In the genomic region with DNA sequence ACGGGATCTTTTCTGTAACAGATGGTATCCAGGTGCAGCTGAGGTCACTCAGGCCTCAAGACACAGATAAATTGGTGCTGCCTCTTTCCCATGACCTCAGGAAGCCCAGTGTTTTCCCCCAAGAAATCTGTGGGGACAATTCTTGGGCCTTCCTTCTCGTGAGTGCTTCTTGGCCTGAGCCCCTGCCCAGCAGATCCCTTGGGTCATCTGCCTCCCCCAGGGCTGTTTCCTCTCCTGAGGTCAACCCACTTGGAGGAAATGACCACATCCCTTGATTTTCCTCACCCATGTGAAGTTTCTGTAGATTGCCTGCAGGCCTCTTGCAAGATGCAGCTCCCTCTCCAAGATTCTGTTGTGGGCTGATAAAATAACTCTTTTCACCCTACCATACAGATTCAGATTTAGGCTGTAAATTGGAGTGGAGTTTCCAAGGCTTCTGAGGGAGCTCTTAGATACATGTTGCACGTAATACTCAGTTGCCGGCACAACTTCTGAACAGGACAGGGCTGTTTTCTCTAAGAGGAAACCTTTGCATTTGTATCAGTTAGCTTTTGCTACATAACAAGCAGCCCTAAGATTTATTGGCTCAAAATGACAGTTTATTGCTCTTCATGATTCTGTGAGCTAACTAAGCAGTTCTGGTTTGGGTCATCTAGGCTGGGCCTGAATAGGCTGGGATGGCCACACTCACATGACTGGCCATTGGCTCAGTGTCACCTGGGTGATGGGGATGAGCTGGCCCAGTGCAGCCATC, we compare ENCODE assay signal across 14 cellular contexts. TPM values are rescaled to one million over a fixed set of nuclear protein-coding genes. Genes with fewer than 3 reads are reported as not detected.
DNase-seq lines count a peak whose midpoint lies in the region; ATAC-seq and TF ChIP-seq lines count a peak whose summit lies in the region.
"Had no signal": no experiment of that assay in that cellular context is flagged by ENCODE, and none has a peak within 500 bp of the region (broad histone marks: within the 10 kb centered on the region; RNA-seq: fewer than 3 reads in every experiment).

No MANE protein-coding gene starts in this region.

- H3K27ac Mint-ChIP-seq in activated naive CD4-positive, alpha-beta T cell treated with anti-CD3 and anti-CD28 coated beads, Interleukin-2, amount 10 ng/mL, durations not matched to agents 7 days and 5 days = peak overlapping the region; percentile 72
- H3K27ac Mint-ChIP-seq in activated naive CD4-positive, alpha-beta T cell treated with anti-CD3 and anti-CD28 coated beads, Interleukin-2, amount 50 U/mL, for 72 hours = peak overlapping the region in 1 of 2 donors; percentile 68
- peak overlapping the region; percentile 91 for H3K27ac Mint-ChIP-seq in activated naive CD8-positive, alpha-beta T cell
- H3K27ac Mint-ChIP-seq in stimulated activated naive CD8-positive, alpha-beta T cell treated with anti-CD3 and anti-CD28 coated beads, Interleukin-15, amount 100 ng/mL, for 72 hours = peak overlapping the region; percentile 60 to 90

- no peaks in the 10 kb centered on the region for H3K27me3 Mint-ChIP-seq in activated naive CD4-positive, alpha-beta T cell treated with anti-CD3 and anti-CD28 coated beads, Interleukin-2, amount 10 ng/mL, durations not matched to agents 7 days and 5 days
- no peaks in the 10 kb centered on the region for H3K27me3 Mint-ChIP-seq in activated naive CD8-positive, alpha-beta T cell
- no peaks in the 10 kb centered on the region for H3K27me3 Mint-ChIP-seq in stimulated activated naive CD8-positive, alpha-beta T cell treated with anti-CD3 and anti-CD28 coated beads, Interleukin-15, amount 100 ng/mL, for 72 hours
- H3K27me3 Mint-ChIP-seq: progenitor cell of endocrine pancreas had no signal

- CTCF ChIA-PET in activated naive CD4-positive, alpha-beta T cell treated with anti-CD3 and anti-CD28 coated beads, Interleukin-2, amount 10 ng/mL, durations not matched to agents 7 days and 5 days (lab: Charles Lee) = interaction anchor here (1.6 to 3.4 kb wide), 4 partner anchors 8 to 18 kb away, joined by 6 to 20 read pairs (median 9); partner anchors contain the start of gene ZAP70

- H3K36me3 Mint-ChIP-seq in activated naive CD4-positive, alpha-beta T cell treated with anti-CD3 and anti-CD28 coated beads, Interleukin-2, amount 10 ng/mL, durations not matched to agents 7 days and 5 days = peaks cover 88% of the 10 kb centered on the region
- H3K36me3 Mint-ChIP-seq in activated naive CD4-positive, alpha-beta T cell treated with anti-CD3 and anti-CD28 coated beads, Interleukin-2, amount 50 U/mL, for 72 hours = peaks cover 33 to 82% of the 10 kb centered on the region in 2 donors
- peaks cover 29% of the 10 kb centered on the region for H3K36me3 Mint-ChIP-seq in activated naive CD8-positive, alpha-beta T cell

- peaks cover 44% of the 10 kb centered on the region for H3K4me1 Mint-ChIP-seq in activated naive CD4-positive, alpha-beta T cell treated with anti-CD3 and anti-CD28 coated beads, Interleukin-2, amount 10 ng/mL, durations not matched to agents 7 days and 5 days
- peaks cover 65% of the 10 kb centered on the region for H3K4me1 Mint-ChIP-seq in activated naive CD8-positive, alpha-beta T cell (ENCODE audit: low read depth)
- peaks cover 73% of the 10 kb centered on the region for H3K4me1 Mint-ChIP-seq in stimulated activated naive CD8-positive, alpha-beta T cell treated with anti-CD3 and anti-CD28 coated beads, Interleukin-15, amount 100 ng/mL, for 72 hours

- intact Hi-C loops in left cardiac atrium (cut with DNase I) = no loop called here

- no peak for DNase-seq in activated naive CD4-positive, alpha-beta T cell treated with anti-CD3 and anti-CD28 coated beads, Interleukin-2, amount 10 ng/mL, durations not matched to agents 7 days and 5 days
- DNase-seq in activated naive CD4-positive, alpha-beta T cell treated with anti-CD3 and anti-CD28 coated beads, Interleukin-2, amount 50 U/mL, for 72 hours (ENCODE audit: low spot score in 2 of 2) = no peak
- DNase-seq in left cardiac atrium (peak; percentile 41), NCI-H146 treated with DMSO at 0.1 percent for 48 hours (lab: John Stamatoyannopoulos, UW; ENCODE audit: unreplicated experiment) (no peak), NCI-H69 (lab: John Stamatoyannopoulos, UW) (no peak)
- no peak for DNase-seq in stimulated activated naive CD8-positive, alpha-beta T cell treated with anti-CD3 and anti-CD28 coated beads, Interleukin-15, amount 100 ng/mL, for 72 hours
- DNase-seq: activated CD4-positive, CD25-positive, alpha-beta regulatory T cell; caudate nucleus; DMS 273 treated with DMSO at 0.1 percent for 48 hours; stimulated activated CD4-positive, alpha-beta T cell treated with anti-CD3 and anti-CD28 coated beads, Interleukin-2, amount 100 ng/mL, for 24 hours had no signal

- peaks cover 2% of the 10 kb centered on the region for H3K9me3 Mint-ChIP-seq in activated naive CD4-positive, alpha-beta T cell treated with anti-CD3 and anti-CD28 coated beads, Interleukin-2, amount 10 ng/mL, durations not matched to agents 7 days and 5 days
- H3K9me3 Mint-ChIP-seq in activated naive CD4-positive, alpha-beta T cell treated with anti-CD3 and anti-CD28 coated beads, Interleukin-2, amount 50 U/mL, for 72 hours = no peaks in the 10 kb centered on the region
- no peaks in the 10 kb centered on the region for H3K9me3 Mint-ChIP-seq in activated naive CD8-positive, alpha-beta T cell (ENCODE audit: low read depth)
- peaks cover 4 to 27% of the 10 kb centered on the region in 2 donors for H3K9me3 Mint-ChIP-seq in stimulated activated naive CD8-positive, alpha-beta T cell treated with anti-CD3 and anti-CD28 coated beads, Interleukin-15, amount 100 ng/mL, for 72 hours

- no peak for ATAC-seq in activated naive CD4-positive, alpha-beta T cell treated with anti-CD3 and anti-CD28 coated beads, Interleukin-2, amount 50 U/mL, for 72 hours
- ATAC-seq in left cardiac atrium = peak in 1 of 2 donors; percentile 56
- ATAC-seq in stimulated activated naive CD8-positive, alpha-beta T cell treated with anti-CD3 and anti-CD28 coated beads, Interleukin-15, amount 100 ng/mL, for 72 hours = no peak
- ATAC-seq in GM18505 (IDR thresholded peaks at IDR 0.05; ENCODE audit: unreplicated experiment) = no peak
- ATAC-seq: SK-N-SH treated with all-trans-retinoic acid at 6 μM for 48 hours had no signal

- no peak overlapping the region for H3K4me3 Mint-ChIP-seq in activated naive CD4-positive, alpha-beta T cell treated with anti-CD3 and anti-CD28 coated beads, Interleukin-2, amount 10 ng/mL, durations not matched to agents 7 days and 5 days
- H3K4me3 Mint-ChIP-seq in activated naive CD8-positive, alpha-beta T cell = no peak overlapping the region
- no peak overlapping the region for H3K4me3 Mint-ChIP-seq in stimulated activated naive CD8-positive, alpha-beta T cell treated with anti-CD3 and anti-CD28 coated beads, Interleukin-15, amount 100 ng/mL, for 72 hours

- TF ChIP-seq POLR2A in GM18505 (IDR thresholded peaks at IDR 0.05; ENCODE audit: borderline replicate concordance, extremely low read depth, insufficient read depth, insufficient read length) = no peak

RNA-seq across cellular contexts. Expression of gene ZAP70, which starts 13.1 kb away (rescaled TPM):
- total RNA-seq in activated naive CD4-positive, alpha-beta T cell treated with anti-CD3 and anti-CD28 coated beads, Interleukin-2, amount 50 U/mL, for 72 hours = 100 to 1,000 TPM; 164 to 235 TPM
- 1 to 10 TPM; 1.6 to 2.6 TPM for total RNA-seq in left cardiac atrium

RNA-seq across cellular contexts. Expression of gene C2orf92, which starts 57.0 kb away (rescaled TPM):
- total RNA-seq in activated naive CD4-positive, alpha-beta T cell treated with anti-CD3 and anti-CD28 coated beads, Interleukin-2, amount 50 U/mL, for 72 hours = 10 to 100 TPM in 1 of 2 donors, 1 to 10 TPM in 1; 6.5 to 17.5 TPM
- 1 to 10 TPM; 2.7 to 3.9 TPM for total RNA-seq in left cardiac atrium

Comparison
In these comparisons a context has a peak if more than half of its experiments do, and no peak if none do; other contexts are left out.
1. RNA of gene ZAP70, which starts 13.1 kb away (total RNA-seq): 164 to 235 TPM in activated naive CD4-positive, alpha-beta T cell treated with anti-CD3 and anti-CD28 coated beads, Interleukin-2, amount 50 U/mL, for 72 hours; 1.6 to 2.6 TPM in left cardiac atrium; every median in the first group is over 10 times any median in the second.